Comparison of ENCODE assay signal across 2 cellular contexts in genomic region chr5:10576790-10577189, GRCh38.
A peak's percentile ranks its signal among the peaks of the same experiment; 100 is the strongest.
TF ChIP-seq lines count a peak whose summit lies in the region.

No MANE protein-coding gene starts in this region.

TF ChIP-seq in HEK293, 187 proteins besides CTCF, POLR2A, EP300 and RAD21:
- TF ChIP-seq PBX3 (CRISPR knock-in tag; IDR thresholded peaks at IDR 0.05) (no peak), ZNF112 (tag by site-specific recombination; IDR thresholded peaks at IDR 0.05) (no peak), PRDM1 (tag by site-specific recombination; IDR thresholded peaks at IDR 0.05) (peak; percentile 95), ZXDB (tag by site-specific recombination; IDR thresholded peaks at IDR 0.05) (no peak), EGR2 (tag by site-specific recombination; IDR thresholded peaks at IDR 0.05; ENCODE audit: low read depth) (0 out of 2 replicates have a peak, but pooled peaks have one; percentile 12), OVOL3 (tag by site-specific recombination; IDR thresholded peaks at IDR 0.05) (no peak)

TF ChIP-seq in K562, 482 proteins besides CTCF, POLR2A, EP300 and RAD21:
- TF ChIP-seq MBD1 (CRISPR knock-in tag; IDR thresholded peaks at IDR 0.05) (no peak), ZNF3 (CRISPR knock-in tag; IDR thresholded peaks at IDR 0.05) (no peak), THRB (CRISPR knock-in tag; conservative IDR thresholded peaks at IDR 0.05) (0 out of 2 replicates have a peak, but pooled peaks have one; percentile 12), MYC (IDR thresholded peaks at IDR 0.05; ENCODE audit: low read depth, low read length) (no peak), MYC (CRISPR knock-in tag; IDR thresholded peaks at IDR 0.05; ENCODE audit: borderline replicate concordance, low read depth) (0 out of 2 replicates have a peak, but pooled peaks have one; percentile 23), KLF6 (CRISPR knock-in tag; IDR thresholded peaks at IDR 0.05; ENCODE audit: borderline replicate concordance) (no peak), CBX2 (IDR thresholded peaks at IDR 0.05; ENCODE audit: insufficient read depth, low read length, poor library complexity, severe bottlenecking) (no peak), CSDE1 (IDR thresholded peaks at IDR 0.05) (no peak), NFATC3 (IDR thresholded peaks at IDR 0.05) (no peak), ZNF551 (CRISPR knock-in tag; IDR thresholded peaks at IDR 0.05) (no peak), HNRNPK (IDR thresholded peaks at IDR 0.05; ENCODE audit: low read depth, low read length, poor library complexity, severe bottlenecking) (peak; percentile 62), ZBED1 (IDR thresholded peaks at IDR 0.05) (no peak), SRF (CRISPR knock-in tag; IDR thresholded peaks at IDR 0.05) (no peak), RBM25 (IDR thresholded peaks at IDR 0.05; ENCODE audit: low read depth, low read length, severe bottlenecking) (no peak), USF2 (CRISPR knock-in tag; IDR thresholded peaks at IDR 0.05) (no peak), SIN3A (IDR thresholded peaks at IDR 0.05; ENCODE audit: borderline replicate concordance in 2 of 2, control insufficient read depth in 1 of 2, low read depth in 2 of 2, low read length in 2 of 2) (no peak), FOXP4 (CRISPR knock-in tag; IDR thresholded peaks at IDR 0.05; ENCODE audit: borderline replicate concordance) (no peak), ZNF239 (CRISPR knock-in tag; IDR thresholded peaks at IDR 0.05) (no peak), ZC3H4 (CRISPR knock-in tag; IDR thresholded peaks at IDR 0.05; ENCODE audit: borderline replicate concordance) (peak; percentile 49; the same call in 1 of the 2 replicates), GTF2E2 (tag; IDR thresholded peaks at IDR 0.05) (no peak), ARID4B (CRISPR knock-in tag; IDR thresholded peaks at IDR 0.05) (no peak), ZNF717 (CRISPR knock-in tag; IDR thresholded peaks at IDR 0.05) (no peak), PTRF (tag; IDR thresholded peaks at IDR 0.05) (no peak), SREBF1 (IDR thresholded peaks at IDR 0.05; ENCODE audit: borderline replicate concordance, low read depth, low read length) (no peak), EHMT2 (IDR thresholded peaks at IDR 0.05) (no peak), ZBTB11 (CRISPR knock-in tag; IDR thresholded peaks at IDR 0.05) (no peak), ZNF512 (tag; IDR thresholded peaks at IDR 0.05) (peak; percentile 74), RCOR1 (IDR thresholded peaks at IDR 0.05; ENCODE audit: borderline replicate concordance in 1 of 2, low read depth in 2 of 2, low read length in 2 of 2) (no peak), STAG1 (CRISPR knock-in tag; IDR thresholded peaks at IDR 0.05; ENCODE audit: borderline replicate concordance) (0 out of 2 replicates have a peak, but pooled peaks have one; percentile 14)
